ENCODE assay signal across 1 cellular context in the genomic region with DNA sequence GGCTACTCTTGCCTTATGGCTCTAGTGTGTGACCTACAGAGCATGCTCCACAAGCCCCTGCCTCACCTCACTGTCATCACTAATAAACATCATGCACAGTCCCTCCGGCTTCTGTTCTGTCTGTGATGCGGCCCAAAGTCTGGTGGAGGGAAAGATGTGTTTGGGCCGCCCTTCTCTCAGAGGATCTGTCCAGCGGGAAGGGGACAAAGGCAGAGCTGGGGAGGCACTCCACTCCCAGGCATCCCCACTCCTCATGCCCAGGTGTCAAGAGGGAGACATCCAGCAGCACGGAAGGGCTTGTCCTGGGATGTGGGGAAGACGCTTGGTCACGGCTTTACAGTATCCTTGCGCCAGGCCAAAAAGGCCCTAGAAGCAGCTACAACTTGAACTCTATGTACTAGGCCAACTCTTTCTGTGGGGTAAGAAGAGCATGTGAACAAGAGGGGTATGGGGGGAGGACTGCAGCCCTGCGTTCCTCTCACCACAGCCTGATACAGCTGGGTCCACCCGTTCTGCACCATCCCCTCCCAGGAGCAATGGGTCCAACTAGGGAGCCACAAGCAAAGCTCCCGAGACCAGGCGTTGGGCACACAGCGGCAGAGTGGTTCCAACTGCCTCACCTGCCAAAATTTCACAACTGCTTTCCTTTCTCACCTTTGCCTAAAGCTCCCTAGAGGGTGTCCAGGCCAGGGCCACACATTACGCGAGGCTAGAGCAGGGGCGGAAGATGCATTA.
TF ChIP-seq lines count a peak whose summit lies in the region.

No MANE protein-coding gene starts in this region.

TF ChIP-seq in HCT116, 20 proteins besides CTCF, POLR2A, EP300 and RAD21:
- TF ChIP-seq FOSL1 (IDR thresholded peaks at IDR 0.05; ENCODE audit: low read depth) (no peak), EZH2 (IDR thresholded peaks at IDR 0.05) (no peak), ZFX (IDR thresholded peaks at IDR 0.05) (no peak), POLR2AphosphoS5 (IDR thresholded peaks at IDR 0.05; ENCODE audit: low read depth, low read length) (no peak), YY1 (IDR thresholded peaks at IDR 0.05; ENCODE audit: extremely low read depth, insufficient replicate concordance, low read depth, low read length) (no peak)
- TF ChIP-seq, protein P1, sequence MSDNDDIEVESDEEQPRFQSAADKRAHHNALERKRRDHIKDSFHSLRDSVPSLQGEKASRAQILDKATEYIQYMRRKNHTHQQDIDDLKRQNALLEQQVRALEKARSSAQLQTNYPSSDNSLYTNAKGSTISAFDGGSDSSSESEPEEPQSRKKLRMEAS (IDR thresholded peaks at IDR 0.05) = no peak
